Comparison of ENCODE assay signal across 11 cellular contexts in the genomic region with DNA sequence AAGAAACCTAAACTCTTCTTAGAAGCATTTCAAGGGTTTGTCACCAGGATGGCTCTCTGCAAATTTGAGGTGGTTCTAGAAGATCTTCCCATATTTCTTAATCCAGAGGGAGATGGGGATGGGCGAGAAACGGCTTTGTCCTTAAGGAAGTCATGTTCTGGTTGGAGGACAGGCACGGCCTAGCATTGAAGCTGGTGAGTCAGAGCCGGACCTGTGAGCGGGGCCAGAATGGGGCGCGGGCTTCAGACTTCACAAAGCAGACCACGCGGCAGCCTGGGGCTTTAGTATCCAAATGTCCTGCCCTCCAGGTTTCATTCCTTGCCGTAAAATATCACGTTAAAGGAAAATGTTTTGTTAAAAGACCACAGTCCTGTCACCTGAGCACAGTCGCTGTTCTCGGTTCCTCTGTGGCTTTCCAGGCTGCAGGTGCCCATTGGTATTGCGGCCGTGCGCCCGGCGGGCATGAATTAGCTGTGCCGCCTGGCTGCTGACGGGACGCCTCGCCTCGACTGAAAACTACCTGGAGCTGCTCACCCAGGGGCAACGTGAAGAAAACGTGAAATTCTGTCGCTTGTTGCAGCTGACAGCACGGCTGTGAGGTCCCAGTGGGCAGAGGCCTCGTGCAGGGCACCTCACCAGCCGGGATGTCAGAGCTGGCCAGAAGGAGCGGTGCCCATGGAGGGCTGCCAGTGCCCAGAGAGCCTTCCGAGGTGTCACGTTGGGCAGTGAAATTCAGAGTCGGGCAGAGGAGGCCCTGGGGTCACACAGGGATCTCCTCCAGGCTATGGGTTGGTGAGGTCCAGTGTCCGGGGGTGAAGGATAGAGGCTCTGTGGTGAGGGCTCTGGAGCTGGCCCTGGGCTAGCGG. TPM values are rescaled to one million over a fixed set of nuclear protein-coding genes. Genes with fewer than 3 reads are reported as not detected.
DNase-seq lines count a peak whose midpoint lies in the region; ATAC-seq, FAIRE-seq and TF ChIP-seq lines count a peak whose summit lies in the region.
"Had no signal": no experiment of that assay in that cellular context is flagged by ENCODE, and none has a peak within 500 bp of the region (broad histone marks: within the 10 kb centered on the region; RNA-seq: fewer than 3 reads in every experiment).

No MANE protein-coding gene starts in this region.

- peaks cover 0 to 33% of the 10 kb centered on the region in 2 experiments; a peak in 2 of 5 replicates for H3K4me1 ChIP-seq in K562 (replicated peaks in 1 of 2; ENCODE audit: control insufficient read depth in 2 of 2, insufficient read depth in 2 of 2, low read length in 2 of 2)

- H3K27ac Mint-ChIP-seq in memory B cell (peak overlapping the region; percentile 82), type B pancreatic cell (peak overlapping the region; percentile 89)

- no peak overlapping the region for H3K4me2 ChIP-seq in K562 (ENCODE audit: insufficient read depth, low read length)

- no peaks in the 10 kb centered on the region for H3K79me2 ChIP-seq in K562 (ENCODE audit: control insufficient read depth, insufficient read depth, low read length)

- H3K27ac ChIP-seq in K562 (ENCODE audit: extremely low read depth, low read depth, low read length), result no peak overlapping the region

- intact Hi-C loops in K562 (cut with micrococcal nuclease), result no loop called here

- H3K4me3 Mint-ChIP-seq in memory B cell (peak overlapping the region; percentile 86), type B pancreatic cell (peak overlapping the region; percentile 48)

- no TSS peak for BruUV-seq in K562 (replicated peaks; lab: Mats Ljungman, UMichigan)

- H3K4me1 Mint-ChIP-seq in memory B cell (peaks cover 40% of the 10 kb centered on the region), type B pancreatic cell (ENCODE audit: unreplicated experiment) (peaks cover 49% of the 10 kb centered on the region)

- H3K9ac ChIP-seq in K562 (ENCODE audit: insufficient read depth in 1 of 2, low read depth in 2 of 2, low read length in 2 of 2), result no peak overlapping the region

- no peak overlapping the region for H2AFZ ChIP-seq in K562 (ENCODE audit: low read depth, low read length)

- no peak for FAIRE-seq in K562 (lab: Jason Lieb, UNC)
- FAIRE-seq: H54 had no signal

- H3K36me3 Mint-ChIP-seq in memory B cell (no peaks in the 10 kb centered on the region), type B pancreatic cell (peaks cover 8% of the 10 kb centered on the region)

- H3K9me3 ChIP-seq in K562 (replicated peaks; ENCODE audit: control insufficient read depth, insufficient read depth, low read depth, low read length), result no peaks in the 10 kb centered on the region

- H4K20me1 ChIP-seq in K562 (replicated peaks; ENCODE audit: control insufficient read depth, insufficient read depth, low read length), result no peaks in the 10 kb centered on the region

- CTCF ChIA-PET in K562 (lab: Yijun Ruan, JAX; ENCODE audit: low intra/inter-chr PET ratio), result no interaction called here

- peaks cover 22% of the 10 kb centered on the region; the same call in 2 of the 3 replicates for H3K36me3 ChIP-seq in K562 (ENCODE audit: control insufficient read depth, insufficient read depth, low read length)

- DNase-seq in K562 (ENCODE audit: extremely low read depth in 1 of 4, low spot score in 3 of 4) (no peak), memory B cell (ENCODE audit: low spot score in 2 of 2) (peak; percentile 43 to 55), type B pancreatic cell (ENCODE audit: extremely low spot score, unreplicated experiment) (no peak), DMS153 treated with DMSO at 0.1 percent for 48 hours (lab: John Stamatoyannopoulos, UW; ENCODE audit: unreplicated experiment) (no peak)
- no peak for DNase-seq in stimulated activated CD4-positive, alpha-beta T cell treated with anti-CD3 and anti-CD28 coated beads, Interleukin-1b, Interleukin-23, amount 100 ng/mL, for 48 hours
- no peak for DNase-seq in NK-92 treated with Interleukin-12 subunit alpha and Interleukin-12 subunit beta, amount 100 ng/mL, for 24 hours (lab: John Stamatoyannopoulos, UW)
- DNase-seq: activated CD4-positive, alpha-beta T cell treated with anti-CD3 and anti-CD28 coated beads, Interleukin-2, amount 50 U/mL, for 1 hour; amniotic stem cell; NCI-H1105 had no signal

- no peak for TF ChIP-seq CTCF in K562 (IDR thresholded peaks at IDR 0.05 in 2 of 3, conservative IDR thresholded peaks at IDR 0.05 in 1 of 3; ENCODE audit: insufficient read depth in 2 of 3, low read depth in 1 of 3, low read length in 3 of 3)
- no peak for TF ChIP-seq CTCF in type B pancreatic cell (conservative IDR thresholded peaks at IDR 0.05)

- H3K27me3 ChIP-seq in K562 (ENCODE audit: control insufficient read depth in 2 of 2, insufficient read depth in 2 of 2, low read length in 2 of 2), result no peaks in the 10 kb centered on the region

- no peak for TF ChIP-seq RAD21 in K562 (CRISPR knock-in tag; conservative IDR thresholded peaks at IDR 0.05 in 1 of 2, IDR thresholded peaks at IDR 0.05 in 1 of 2)

- H3K4me3 ChIP-seq in K562, result no peak overlapping the region

- peak; percentile 25 for ATAC-seq in GM21528 (IDR thresholded peaks at IDR 0.05; ENCODE audit: low FRiP score, unreplicated experiment)
- no peak for ATAC-seq in K562
- peak; percentile 71 for ATAC-seq in memory B cell (ENCODE audit: low read depth)

- 96% methylated on average over 33 of the region's 35 CpGs for WGBS in K562 (ENCODE audit: insufficient coverage, low coverage, missing lambda C conversion rate)

- POLR2A ChIA-PET in K562 (lab: Yijun Ruan, JAX), result no interaction called here

- H3K9me1 ChIP-seq in K562 (ENCODE audit: control insufficient read depth, insufficient read depth, low read length), result no peaks in the 10 kb centered on the region

- H3K9me3 Mint-ChIP-seq in memory B cell, result no peaks in the 10 kb centered on the region
- H3K9me3 Mint-ChIP-seq in type B pancreatic cell, result no peaks in the 10 kb centered on the region

- in situ Hi-C loops in K562 (cut with MboI), result no loop called here

- TF ChIP-seq EP300 in K562 (IDR thresholded peaks at IDR 0.05; ENCODE audit: low read length), result no peak

- no peak for TF ChIP-seq POLR2A in K562 (conservative IDR thresholded peaks at IDR 0.05)

- H3K27me3 Mint-ChIP-seq in memory B cell, result peaks cover 5% of the 10 kb centered on the region
- H3K27me3 Mint-ChIP-seq in type B pancreatic cell, result no peaks in the 10 kb centered on the region

TF ChIP-seq in K562, 482 proteins besides CTCF, POLR2A, EP300 and RAD21:
- TF ChIP-seq RBM22 (IDR thresholded peaks at IDR 0.05; ENCODE audit: low read depth, low read length, poor library complexity, severe bottlenecking) (peak; percentile 20), HNRNPL (IDR thresholded peaks at IDR 0.05; ENCODE audit: low read depth, low read length) (no peak), POLR2G (IDR thresholded peaks at IDR 0.05; ENCODE audit: low read depth, low read length) (0 out of 2 replicates have a peak, but pooled peaks have one; percentile 26)

RNA-seq across cellular contexts. Expression of a gene that starts 59.0 kb away (rescaled TPM):
- 28.3 and 69.8 TPM in 2 replicates for total RNA-seq in K562 (2011; cell fraction: chromatin; rRNA removed; ENCODE audit: low replicate concordance)
- total RNA-seq in K562 (2011; cell fraction: nucleolus; rRNA removed), result 63.7 and 66.6 TPM in 2 replicates
- total RNA-seq in K562 (2011; cell fraction: nucleoplasm; rRNA removed), result 37.9 and 42.2 TPM in 2 replicates
- total RNA-seq in K562 (2014; rRNA removed), result 14.9 and 23.8 TPM in 2 replicates
- total RNA-seq in K562 (2014; rRNA removed; fragmentation: Illumina TruSeq; extraction: Trizol), result 2.1 and 3.1 TPM in 2 replicates
- total RNA-seq in K562 (2015; rRNA removed; fragmentation: Illumina TruSeq; extraction: Trizol), result 13.6 and 15.3 TPM in 2 replicates
- total RNA-seq in K562 (2021), result 43.1 and 44.2 TPM in 2 replicates
- 5.1 and 11.0 TPM in 2 replicates for polyA plus RNA-seq in K562 (2011; rRNA removed)
- 9.1 and 15.7 TPM in 2 replicates for polyA plus RNA-seq in K562 (2011; cell fraction: cytosol; rRNA removed)
- 16.9 and 36.4 TPM in 2 replicates for polyA plus RNA-seq in K562 (2011; cell fraction: nucleus; rRNA removed)
- 24.9 and 36.3 TPM in 2 replicates for polyA plus RNA-seq in K562 (2012)
- 13.5 and 28.2 TPM in 2 replicates for polyA plus RNA-seq in K562 (2014; fragmentation: Illumina TruSeq; extraction: Trizol)
- under 1 TPM; 0.48 to 0.63 TPM for polyA plus RNA-seq in K562 (2014; fragmentation: Nextera tagmentation; extraction: Ambion mirVana)
- polyA plus RNA-seq in K562 (2014; rRNA removed), result 16.1 and 17.6 TPM in 2 replicates
- polyA minus RNA-seq in K562 (2011; rRNA and poly(A)+ RNA removed), result 7.7 and 11.3 TPM in 2 replicates
- 21.3 and 34.5 TPM in 2 replicates for polyA minus RNA-seq in K562 (2011; cell fraction: cytosol; rRNA and poly(A)+ RNA removed)
- 24.4 and 27.9 TPM in 2 replicates for polyA minus RNA-seq in K562 (2011; cell fraction: nucleus; rRNA and poly(A)+ RNA removed)
- 64.9 and 65.0 TPM in 2 replicates for total RNA-seq in type B pancreatic cell (ENCODE audit: low replicate concordance)

Comparison
In these comparisons a context has a peak if more than half of its experiments do, and no peak if none do; other contexts are left out.
1. DNase-seq: peak in memory B cell (2 of 2); none in K562 (0 of 4), type B pancreatic cell (single experiment), stimulated activated CD4-positive, alpha-beta T cell treated with anti-CD3 and anti-CD28 coated beads, Interleukin-1b, Interleukin-23, amount 100 ng/mL, for 48 hours (single experiment), DMS153 treated with DMSO at 0.1 percent for 48 hours (single experiment) and NK-92 treated with Interleukin-12 subunit alpha and Interleukin-12 subunit beta, amount 100 ng/mL, for 24 hours (single experiment).